Comparison of ENCODE assay signal across 8 cellular contexts in the genomic region with DNA sequence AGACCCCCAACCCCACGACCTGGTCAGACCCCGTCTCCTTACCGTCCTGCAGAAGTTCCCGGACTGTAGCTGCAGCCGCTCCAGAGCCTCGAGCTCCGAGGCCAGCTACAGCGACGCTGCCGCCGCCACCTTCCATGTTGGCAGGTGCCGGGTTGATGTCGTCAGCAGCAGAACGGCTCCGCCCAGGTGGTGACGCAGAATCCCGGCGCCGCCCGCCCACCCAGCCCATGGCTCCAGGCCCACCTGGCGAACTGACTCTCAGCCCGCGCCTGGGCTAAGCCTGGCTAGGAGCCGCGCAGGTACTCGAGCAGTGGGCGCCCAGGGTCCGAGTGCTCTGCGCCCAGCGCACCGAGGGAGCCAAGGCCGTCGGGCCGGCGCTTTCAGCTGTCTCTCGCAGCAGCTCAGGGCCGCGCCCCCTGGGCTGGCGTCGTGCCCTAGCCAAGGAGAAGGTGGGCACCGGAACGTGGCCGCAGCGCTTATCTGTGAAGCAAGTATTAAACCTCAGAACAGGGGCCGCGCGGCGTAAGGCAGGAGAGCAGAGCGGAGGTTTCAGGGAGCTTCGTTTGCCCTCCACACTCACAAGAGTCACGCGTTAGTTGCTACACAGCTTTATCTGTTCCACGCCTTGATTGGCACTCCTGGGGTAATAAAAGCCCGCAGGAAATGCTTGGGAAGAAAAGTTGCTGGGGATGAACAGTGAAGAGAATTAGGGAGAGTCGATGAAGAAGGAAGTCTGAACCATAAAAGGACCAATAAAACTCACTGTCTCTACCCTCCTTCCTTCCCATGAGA. TPM values are rescaled to one million over a fixed set of nuclear protein-coding genes. Genes with fewer than 3 reads are reported as not detected.
A peak's percentile ranks its signal among the peaks of the same experiment; 100 is the strongest.
DNase-seq lines count a peak whose midpoint lies in the region; ATAC-seq, FAIRE-seq and TF ChIP-seq lines count a peak whose summit lies in the region.

TSS of gene COG5 (minus strand) at position 160 of the 792 bp plus-strand sequence. CDS start at position 136, 24 bp downstream.
A gene with protein sequence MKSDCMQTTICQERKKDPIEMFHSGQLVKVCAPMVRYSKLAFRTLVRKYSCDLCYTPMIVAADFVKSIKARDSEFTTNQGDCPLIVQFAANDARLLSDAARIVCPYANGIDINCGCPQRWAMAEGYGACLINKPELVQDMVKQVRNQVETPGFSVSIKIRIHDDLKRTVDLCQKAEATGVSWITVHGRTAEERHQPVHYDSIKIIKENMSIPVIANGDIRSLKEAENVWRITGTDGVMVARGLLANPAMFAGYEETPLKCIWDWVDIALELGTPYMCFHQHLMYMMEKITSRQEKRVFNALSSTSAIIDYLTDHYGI (plus strand): TSS at position 211 of the 792 bp plus-strand sequence. CDS start 3,100 bp downstream, outside the sequence.

- H3K27ac ChIP-seq in 22Rv1: peak within 1 kb of the TSS; percentile 87
- peak within 1 kb of the TSS; percentile 93 for H3K27ac ChIP-seq in VCaP
- H3K27ac ChIP-seq in iPS-20b (ENCODE audit: low read length): peak within 1 kb of the TSS; percentile 97
- peak within 1 kb of the TSS; percentile 97 to 99 for H3K27ac ChIP-seq in small intestine (ENCODE audit: low read depth in 1 of 2, low read length in 1 of 2)

- H3K9ac ChIP-seq in iPS-20b (ENCODE audit: low read depth, low read length): peak within 1 kb of the TSS; percentile 96

- peak within 1 kb of the TSS; percentile 94 for H3K4me3 ChIP-seq in iPS-20b (ENCODE audit: low read length)
- H3K4me3 ChIP-seq in small intestine (ENCODE audit: low read depth in 1 of 2, low read length in 2 of 2): peak within 1 kb of the TSS; percentile 81 to 87

- ATAC-seq in GM18517 (IDR thresholded peaks at IDR 0.05; ENCODE audit: unreplicated experiment): peak; percentile 95
- peak; percentile 95 for ATAC-seq in HG03025 (IDR thresholded peaks at IDR 0.05; ENCODE audit: low FRiP score, unreplicated experiment)

- H3K9me3 ChIP-seq in iPS-20b (ENCODE audit: insufficient read depth, low read depth, low read length) (no peaks in the 10 kb centered on the region), small intestine (ENCODE audit: control insufficient read depth, low read depth) (no peaks in the 10 kb centered on the region)

- H3K27me3 ChIP-seq in iPS-20b (ENCODE audit: insufficient read depth, low read length) (no peaks in the 10 kb centered on the region), small intestine (ENCODE audit: control insufficient read depth in 2 of 2, insufficient read depth in 2 of 2, low read length in 2 of 2) (no peaks in the 10 kb centered on the region)

- no peak for FAIRE-seq in small intestine (lab: Jason Lieb, UNC)

- H3K36me3 ChIP-seq in iPS-20b (ENCODE audit: insufficient read depth, low read depth, low read length) (peaks cover 16% of the 10 kb centered on the region), small intestine (ENCODE audit: control insufficient read depth in 2 of 2, insufficient read depth in 2 of 2, low read length in 2 of 2) (no peaks in the 10 kb centered on the region)

- in situ Hi-C loops in T47D (cut with HindIII; ENCODE audit: low pct_unique_long_range_greater_than_20kb, low sequenced_read_pairs): no loop called here

- 0 to 1% (median 0%) methylated on average over 44 to 55 of the region's 55 CpGs for WGBS in small intestine, 3 donors

- H3K4me1 ChIP-seq in iPS-20b (ENCODE audit: insufficient read depth, low read length) (peaks cover 16% of the 10 kb centered on the region), small intestine (ENCODE audit: control insufficient read depth in 2 of 2, insufficient read depth in 1 of 2, low read depth in 1 of 2, low read length in 1 of 2) (peaks cover 0 to 10% of the 10 kb centered on the region in 2 donors)

- DNase-seq in NCI-H2107 (lab: John Stamatoyannopoulos, UW) (peak; percentile 71), T47D (ENCODE audit: low read depth in 1 of 2, low spot score in 1 of 2) (peak; percentile 21 to 78), small intestine (peak; percentile 89)

- no peak for TF ChIP-seq CTCF in 22Rv1 (IDR thresholded peaks at IDR 0.05)
- TF ChIP-seq CTCF in VCaP (conservative IDR thresholded peaks at IDR 0.05): no peak

RNA-seq across cellular contexts. Expression of gene COG5, which starts in this region (rescaled TPM):
- 10 to 100 TPM; 10.3 to 13.4 (median 11.6) TPM for polyA plus RNA-seq in small intestine

RNA-seq across cellular contexts. Expression of the second gene that starts in this region (rescaled TPM):
- polyA plus RNA-seq in small intestine: 1 to 10 TPM; 3.5 to 4.7 (median 3.8) TPM

Comparison
In these comparisons a context has a peak if more than half of its experiments do, and no peak if none do; other contexts are left out.
1. Peak in every context shown above with its lines: DNase-seq, ATAC-seq, H3K4me3 ChIP-seq and H3K27ac ChIP-seq.